ENCODE assay signal across 8 cellular contexts in the genomic region with DNA sequence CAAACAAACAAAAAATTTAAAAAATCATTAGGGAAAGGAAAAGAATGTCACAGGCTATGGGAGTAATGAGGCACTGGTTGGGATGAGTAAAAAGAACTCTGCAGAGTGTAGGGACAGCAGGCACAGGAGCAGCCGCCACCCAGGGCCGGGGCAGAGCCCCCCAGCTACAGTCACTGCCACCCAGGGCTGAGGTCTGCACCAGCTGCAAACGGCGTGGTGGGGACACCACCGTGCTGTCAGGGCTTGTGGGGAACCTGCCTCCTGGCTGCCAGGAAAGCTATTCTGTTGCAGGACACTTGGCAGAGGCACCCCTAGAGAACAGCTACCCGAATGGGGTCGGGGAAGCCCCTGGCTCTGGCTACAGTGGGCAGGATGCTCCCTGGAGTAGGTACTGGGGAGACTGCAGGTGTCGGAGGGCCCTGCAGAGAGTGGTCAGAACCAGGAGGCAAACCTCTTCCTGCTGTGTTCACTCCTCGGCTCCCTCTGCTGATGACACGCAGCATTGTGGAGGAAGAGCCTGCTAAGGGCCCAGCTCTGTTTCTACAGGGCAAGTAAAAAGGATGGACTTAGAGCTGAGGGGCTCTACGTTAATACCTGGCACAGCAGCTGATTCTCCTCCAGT.
DNase-seq lines count a peak whose midpoint lies in the region; ATAC-seq and TF ChIP-seq lines count a peak whose summit lies in the region.

No MANE protein-coding gene starts in this region.

- ATAC-seq in activated CD4-positive, CD25-positive, alpha-beta regulatory T cell treated with anti-CD3 and anti-CD28 coated beads, Interleukin-2, amount 50 U/mL, for 24 hours = no peak
- ATAC-seq in HG02798 (IDR thresholded peaks at IDR 0.05; ENCODE audit: poor library complexity, unreplicated experiment) = no peak

- peak; percentile 46 for TF ChIP-seq RAD21 in Ishikawa (IDR thresholded peaks at IDR 0.05; ENCODE audit: low read depth)

- peak; percentile 44 to 45 for DNase-seq in activated T-cell treated with anti-CD3 and anti-CD28 coated beads, Interleukin-2, amount 50 U/mL, for 48 hours
- DNase-seq in activated T-cell treated with anti-CD3 and anti-CD28 coated beads, Interleukin-2, amount 50 U/mL, for 1 hour = no peak
- DNase-seq in activated CD4-positive, alpha-beta T cell treated with anti-CD3 and anti-CD28 coated beads, Interleukin-2, amount 50 U/mL, for 48 hours = peak; percentile 16 to 24
- peak; percentile 35 for DNase-seq in iPS DF 19.7 (ENCODE audit: low read depth, low spot score)
- no peak for DNase-seq in NK-92 treated with Interleukin-12 subunit alpha and Interleukin-12 subunit beta, amount 100 ng/mL, for 24 hours (lab: John Stamatoyannopoulos, UW)

- no peak for TF ChIP-seq EP300 in Ishikawa (IDR thresholded peaks at IDR 0.05; ENCODE audit: borderline replicate concordance)

TF ChIP-seq in Ishikawa, 13 proteins besides CTCF, POLR2A, EP300 and RAD21:
- TF ChIP-seq USF1 (IDR thresholded peaks at IDR 0.05) (no peak), CREB1 (IDR thresholded peaks at IDR 0.05; ENCODE audit: low read depth) (no peak), ZBTB7A (IDR thresholded peaks at IDR 0.05; ENCODE audit: low read depth) (no peak), CEBPB (IDR thresholded peaks at IDR 0.05) (no peak), EGR1 (IDR thresholded peaks at IDR 0.05) (no peak), NFIC (IDR thresholded peaks at IDR 0.05) (no peak), FOXM1 (IDR thresholded peaks at IDR 0.05; ENCODE audit: borderline replicate concordance, low read depth) (no peak), TEAD4 (IDR thresholded peaks at IDR 0.05) (no peak), YY1 (IDR thresholded peaks at IDR 0.05; ENCODE audit: low read depth) (no peak)
- TF ChIP-seq, protein P1, sequence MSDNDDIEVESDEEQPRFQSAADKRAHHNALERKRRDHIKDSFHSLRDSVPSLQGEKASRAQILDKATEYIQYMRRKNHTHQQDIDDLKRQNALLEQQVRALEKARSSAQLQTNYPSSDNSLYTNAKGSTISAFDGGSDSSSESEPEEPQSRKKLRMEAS (IDR thresholded peaks at IDR 0.05) = no peak
TF ChIP-seq in Ishikawa: peak in this region for 0.

Comparison
In these comparisons a context has a peak if more than half of its experiments do, and no peak if none do; other contexts are left out.
1. DNase-seq: peak in activated T-cell treated with anti-CD3 and anti-CD28 coated beads, Interleukin-2, amount 50 U/mL, for 48 hours (2 of 2), activated CD4-positive, alpha-beta T cell treated with anti-CD3 and anti-CD28 coated beads, Interleukin-2, amount 50 U/mL, for 48 hours (2 of 2) and iPS DF 19.7 (single experiment); none in activated T-cell treated with anti-CD3 and anti-CD28 coated beads, Interleukin-2, amount 50 U/mL, for 1 hour (single experiment) and NK-92 treated with Interleukin-12 subunit alpha and Interleukin-12 subunit beta, amount 100 ng/mL, for 24 hours (single experiment).